Comparison of ENCODE assay signal across 9 cellular contexts in the genomic region with DNA sequence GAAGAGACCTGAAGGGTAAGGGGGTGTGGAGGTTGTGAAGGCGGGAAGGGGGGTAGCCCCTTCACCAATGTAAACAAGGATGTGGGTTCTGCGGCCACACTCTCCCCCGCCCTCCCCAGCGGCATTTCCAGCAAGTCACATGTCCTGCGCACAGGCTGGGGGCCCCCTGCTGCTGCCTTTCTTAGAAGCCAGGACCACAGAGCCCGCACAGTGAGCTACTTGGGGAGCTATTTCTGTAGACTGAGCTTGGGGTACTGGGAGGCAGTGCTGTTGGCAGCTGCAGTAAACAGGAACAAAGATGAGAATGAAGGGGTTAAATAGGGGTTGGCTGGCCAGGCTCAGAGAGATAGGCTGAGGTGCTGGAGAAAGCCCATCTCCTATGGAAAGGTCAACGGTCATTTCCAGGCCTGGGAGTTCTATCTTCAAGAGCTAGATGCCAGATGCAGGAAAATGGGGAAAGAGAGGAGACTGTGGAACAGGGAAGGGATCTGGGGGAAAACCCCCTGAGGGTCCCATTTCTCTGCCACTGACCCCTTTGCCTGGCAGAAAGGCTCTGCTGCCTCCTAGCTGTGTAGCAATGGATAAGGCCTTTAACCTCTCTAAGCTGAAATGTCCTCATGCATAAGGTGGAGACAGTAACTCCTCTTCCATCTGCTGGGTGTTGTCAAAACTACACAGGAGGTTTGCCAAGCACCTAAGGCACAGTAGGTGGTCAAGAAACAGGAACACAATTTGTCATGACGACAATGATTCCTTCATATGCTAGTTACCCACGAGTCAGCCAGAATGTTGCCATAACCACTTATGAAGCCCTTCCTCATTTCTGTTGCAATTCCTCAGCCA. TPM values are rescaled to one million over a fixed set of nuclear protein-coding genes. Genes with fewer than 3 reads are reported as not detected.
DNase-seq lines count a peak whose midpoint lies in the region; ATAC-seq and TF ChIP-seq lines count a peak whose summit lies in the region.
"Had no signal": no experiment of that assay in that cellular context is flagged by ENCODE, and none has a peak within 500 bp of the region (broad histone marks: within the 10 kb centered on the region; RNA-seq: fewer than 3 reads in every experiment).

No MANE protein-coding gene starts in this region.

- no peak overlapping the region for H3K14ac ChIP-seq in H9 (ENCODE audit: insufficient read depth, low read length)

- ATAC-seq in heart right ventricle: peak; percentile 38 to 80 (median 70)
- ATAC-seq: Panc1 had no signal

- peak overlapping the region; percentile 8 for H2BK12ac ChIP-seq in H9 (ENCODE audit: insufficient read length, low read depth, low read length)

- H3K9me3 ChIP-seq in H9 (ENCODE audit: control insufficient read depth, low read depth, low read length): no peaks in the 10 kb centered on the region
- H3K9me3 ChIP-seq in heart right ventricle: no peaks in the 10 kb centered on the region

- no peak overlapping the region for H4K8ac ChIP-seq in H9 (replicated peaks; ENCODE audit: insufficient read length, low read depth, low read length)

- H3K4me3 Mint-ChIP-seq in H9: peak overlapping the region; percentile 12 to 31; a peak in 3 of 5 replicates

- H4K5ac ChIP-seq in H9 (ENCODE audit: insufficient read length, low read depth, low read length): peak overlapping the region; percentile 43

- no peak overlapping the region for H3K18ac ChIP-seq in H9 (ENCODE audit: insufficient read length, low read depth, low read length)

- no peak overlapping the region for H2BK120ac ChIP-seq in H9 (ENCODE audit: low read depth, low read length, poor library complexity, severe bottlenecking)

- H3K23me2 ChIP-seq in H9 (ENCODE audit: insufficient read length, low read depth, low read length, poor library complexity, severe bottlenecking): no peaks in the 10 kb centered on the region

- DNase-seq in GM12865 (ENCODE audit: low read depth) (peak; percentile 95), H9 (no peak), NK-92 (lab: John Stamatoyannopoulos, UW; ENCODE audit: unreplicated experiment) (peak; percentile 22), activated T-cell treated with anti-CD3 and anti-CD28 coated beads for 48 hours (ENCODE audit: low read depth) (peak; percentile 80), heart right ventricle (peak; percentile 34 to 37), NCI-H2171 treated with DMSO at 0.1 percent for 48 hours (lab: John Stamatoyannopoulos, UW) (no peak), coronary artery (ENCODE audit: low spot score) (no peak)
- peak; percentile 72 to 85 for DNase-seq in stimulated activated CD4-positive, alpha-beta T cell treated with anti-CD3 and anti-CD28 coated beads, Interleukin-4, amount 100 ng/mL, for 4 hours

- no CpG with 5 or more reads among the region's 9 CpGs for WGBS in H9 (ENCODE audit: extremely low coverage, insufficient read length, low lambda C conversion rate)
- WGBS in heart right ventricle, 2 donors: 24 to 44% methylated on average over 9 of the region's 9 CpGs

- peak overlapping the region; percentile 49 for H3K4me2 ChIP-seq in H9 (ENCODE audit: insufficient read depth, insufficient read length, low read length)

- no peak overlapping the region for H3K4ac ChIP-seq in H9 (ENCODE audit: low read depth, low read length)

- H3K27ac Mint-ChIP-seq in H9: peak overlapping the region; percentile 83 to 92 (median 87); a peak in 6 of 7 replicates

- H3K9ac ChIP-seq in H9 (ENCODE audit: extremely low read depth, insufficient read length, low read length): peak overlapping the region; percentile 41

- peaks cover 0 to 52% (median 0%) of the 10 kb centered on the region in 9 donors for H3K36me3 ChIP-seq in heart right ventricle

- H2AK5ac ChIP-seq in H9 (ENCODE audit: insufficient read length, low read length): no peak overlapping the region

- H3T11ph ChIP-seq in H9 (ENCODE audit: low read length): no peak overlapping the region

- H2BK20ac ChIP-seq in H9 (ENCODE audit: low read depth, low read length, poor library complexity, severe bottlenecking): no peak overlapping the region

- intact Hi-C loops in heart right ventricle (cut with DNase I): no loop called here

- peaks cover 68 to 78% of the 10 kb centered on the region in 2 experiments for H3K9me3 Mint-ChIP-seq in H9

- H3K4me3 ChIP-seq in GM12865 (ENCODE audit: low read depth, low read length): peak overlapping the region; percentile 58
- peak overlapping the region in 1 of 10 donors; percentile 29 for H3K4me3 ChIP-seq in heart right ventricle
- no peak overlapping the region for H3K4me3 ChIP-seq in coronary artery

- no peak overlapping the region for H3K56ac ChIP-seq in H9 (ENCODE audit: insufficient read length, low read depth, low read length)

- no peak overlapping the region for H2BK15ac ChIP-seq in H9 (ENCODE audit: low read depth, low read length)

- peaks cover 1% of the 10 kb centered on the region for H3K27me3 Mint-ChIP-seq in H9 (ENCODE audit: low read depth)

- peaks cover 4% of the 10 kb centered on the region; the same call in 1 of the 2 replicates for H3K4me1 ChIP-seq in H9 (ENCODE audit: insufficient read depth, low read length)
- H3K4me1 ChIP-seq in heart right ventricle: peaks cover 0 to 71% (median 18%) of the 10 kb centered on the region in 9 donors

- no peaks in the 10 kb centered on the region for H3K79me1 ChIP-seq in H9 (ENCODE audit: insufficient read depth, low read depth, low read length, poor library complexity, severe bottlenecking)

- peak overlapping the region; percentile 58 for H2BK5ac ChIP-seq in H9 (ENCODE audit: insufficient read length, low read length)

- H3K27ac ChIP-seq in H9 (ENCODE audit: insufficient read length, low read depth, low read length) (peak overlapping the region; percentile 60), heart right ventricle (peak overlapping the region in 8 of 10 donors; percentile 5 to 89 (median 28)), coronary artery (no peak overlapping the region)

- peaks cover 19 to 36% of the 10 kb centered on the region in 2 experiments for H3K4me1 Mint-ChIP-seq in H9

- TF ChIP-seq CTCF in GM12865 (IDR thresholded peaks at IDR 0.05; ENCODE audit: insufficient read depth, low read depth, low read length, missing control alignments) (peak; percentile 38), H9 (conservative IDR thresholded peaks at IDR 0.05) (peak; percentile 63), heart right ventricle (IDR thresholded peaks at IDR 0.05) (no peak), coronary artery (IDR thresholded peaks at IDR 0.05) (no peak)

- H4K20me1 ChIP-seq in H9 (ENCODE audit: control insufficient read depth, insufficient read depth, insufficient read length): no peaks in the 10 kb centered on the region

- H3K27me3 ChIP-seq in H9 (ENCODE audit: insufficient read depth, low read length) (no peaks in the 10 kb centered on the region), heart right ventricle (no peaks in the 10 kb centered on the region)

- no peak overlapping the region for H3K23ac ChIP-seq in H9 (ENCODE audit: insufficient read length, low read depth, low read length)

- peaks cover 3% of the 10 kb centered on the region; the same call in 1 of the 2 replicates for H3K79me2 ChIP-seq in H9 (ENCODE audit: insufficient read depth, low read length)

- H4K91ac ChIP-seq in H9 (ENCODE audit: insufficient read length, low read depth, low read length): peak overlapping the region; percentile 28

- peaks cover 36 to 62% (median 53%) of the 10 kb centered on the region in 3 experiments for H3K36me3 Mint-ChIP-seq in H9 (ENCODE audit: insufficient read depth in 1 of 3, low read depth in 3 of 3)

- no peak overlapping the region for H2AFZ ChIP-seq in H9 (ENCODE audit: low read length)

RNA-seq across cellular contexts. Expression of a gene that starts 18.5 kb away (rescaled TPM):
- total RNA-seq in H9 (2021) (154 and 163 TPM in 2 replicates), heart right ventricle (10 to 100 TPM in 1 of 10 donors, 1 to 10 TPM in 9; 2.0 to 14.0 (median 3.3) TPM)
- 1 to 10 TPM; 1.8 to 3.9 TPM for polyA plus RNA-seq in heart right ventricle

RNA-seq across cellular contexts. Expression of a gene that starts 20.1 kb away (rescaled TPM):
- total RNA-seq in H9 (2021): 62.5 and 62.6 TPM in 2 replicates
- 10 to 100 TPM; 17.9 to 27.3 (median 24.7) TPM for total RNA-seq in heart right ventricle
- 10 to 100 TPM; 25.4 to 26.6 TPM for polyA plus RNA-seq in heart right ventricle

RNA-seq across cellular contexts. Expression of a gene that starts 25.8 kb away (rescaled TPM):
- total RNA-seq in H9 (2021): 29.1 and 32.9 TPM in 2 replicates
- 10 to 100 TPM in 8 of 10 donors, 1 to 10 TPM in 2; 9.0 to 18.2 (median 12.4) TPM for total RNA-seq in heart right ventricle
- polyA plus RNA-seq in heart right ventricle: 10 to 100 TPM in 1 of 2 donors, 1 to 10 TPM in 1; 6.4 to 27.7 TPM

RNA-seq across cellular contexts. Expression of a gene that starts 34.4 kb away (rescaled TPM):
- 5.7 and 7.0 TPM in 2 replicates for total RNA-seq in H9 (2021)
- 1 to 10 TPM in 1 of 10 donors, under 1 TPM in 9; 0.13 to 1.7 (median 0.32) TPM for total RNA-seq in heart right ventricle
- under 1 TPM; 0.44 to 0.48 TPM for polyA plus RNA-seq in heart right ventricle

RNA-seq across cellular contexts. Expression of a gene that starts 39.6 kb away (rescaled TPM):
- total RNA-seq in H9 (2021) (87.5 and 87.9 TPM in 2 replicates), heart right ventricle (10 to 100 TPM; 41.2 to 75.5 (median 52.8) TPM)
- polyA plus RNA-seq in heart right ventricle: 100 to 1,000 TPM in 1 of 2 donors, 10 to 100 TPM in 1; 99.8 to 127 TPM

Comparison
In these comparisons a context has a peak if more than half of its experiments do, and no peak if none do; other contexts are left out.
1. DNase-seq: peak in GM12865 (single experiment), NK-92 (single experiment), activated T-cell treated with anti-CD3 and anti-CD28 coated beads for 48 hours (single experiment), heart right ventricle (2 of 2) and stimulated activated CD4-positive, alpha-beta T cell treated with anti-CD3 and anti-CD28 coated beads, Interleukin-4, amount 100 ng/mL, for 4 hours (2 of 2); none in H9 (single experiment), NCI-H2171 treated with DMSO at 0.1 percent for 48 hours (single experiment) and coronary artery (single experiment).
2. CTCF ChIP-seq: peak in GM12865 (single experiment) and H9 (single experiment); none in heart right ventricle (0 of 9) and coronary artery (single experiment).
3. H3K27ac ChIP-seq: peak in H9 (single experiment) and heart right ventricle (8 of 10); none in coronary artery (0 of 2).
4. RNA of a gene that starts 18.5 kb away (total RNA-seq): 154 to 163 TPM in H9; 2.0 to 14.0 TPM in heart right ventricle; every median in the first group is over 10 times any median in the second.